Comparison of ENCODE assay signal across 19 cellular contexts in genomic region chr1:155719703-155720102, GRCh38. TPM values are rescaled to one million over a fixed set of nuclear protein-coding genes. Genes with fewer than 3 reads are reported as not detected.
DNase-seq lines count a peak whose midpoint lies in the region; ATAC-seq and TF ChIP-seq lines count a peak whose summit lies in the region.
"Had no signal": no experiment of that assay in that cellular context is flagged by ENCODE, and none has a peak within 500 bp of the region (broad histone marks: within the 10 kb centered on the region; RNA-seq: fewer than 3 reads in every experiment).

No MANE protein-coding gene starts in this region.

- H3K4me3 ChIP-seq in neural cell (ENCODE audit: low read length), result no peak overlapping the region
- H3K4me3 ChIP-seq in MG63, result no peak overlapping the region
- H3K4me3 ChIP-seq: BLaER1 had no signal

- TF ChIP-seq EP300 in neural cell (conservative IDR thresholded peaks at IDR 0.05; ENCODE audit: poor library complexity, severe bottlenecking), result no peak

- peaks cover 2% of the 10 kb centered on the region for H3K4me1 Mint-ChIP-seq in T-helper 17 cell
- H3K4me1 Mint-ChIP-seq: CD14-positive monocyte had no signal

- peaks cover 11% of the 10 kb centered on the region for H3F3A ChIP-seq in neural cell (ENCODE audit: insufficient read depth, low read length, poor library complexity, severe bottlenecking)

- H2AFZ ChIP-seq in neural cell (ENCODE audit: low read depth, low read length), result no peak overlapping the region

- DNase-seq in T-helper 17 cell (no peak), MG63 (no peak)
- DNase-seq: 8988T; ACHN; BE2C; CD4-positive, alpha-beta memory T cell; CD4-positive, CD25-positive, alpha-beta regulatory T cell; CD8-positive, alpha-beta memory T cell; COR-L47; DMS 273 treated with DMSO at 0.1 percent for 48 hours; DMS153; DMS79 treated with DMSO at 0.1 percent for 48 hours; GF-D8 had no signal

- no peaks in the 10 kb centered on the region for H3K36me3 Mint-ChIP-seq in T-helper 17 cell (ENCODE audit: low read depth)

- no peak overlapping the region for H3K4me2 ChIP-seq in neural cell (ENCODE audit: low read length)
- H3K4me2 ChIP-seq: BLaER1 had no signal

- H3K27ac ChIP-seq in cingulate gyrus (ENCODE audit: low read depth, low read length) (peak overlapping the region; percentile 85), neural cell (ENCODE audit: low read length) (peak overlapping the region; percentile 95)
- H3K27ac ChIP-seq: BLaER1 had no signal

- H3K4me3 Mint-ChIP-seq in T-helper 17 cell, result no peak overlapping the region
- H3K4me3 Mint-ChIP-seq: CD14-positive monocyte; CD4-positive, alpha-beta memory T cell; CD4-positive, CD25-positive, alpha-beta regulatory T cell; CD8-positive, alpha-beta memory T cell had no signal

- no peak for TF ChIP-seq RAD21 in neural cell (conservative IDR thresholded peaks at IDR 0.05)

- H4K20me1 ChIP-seq in neural cell (ENCODE audit: insufficient read depth), result no peaks in the 10 kb centered on the region

- no peaks in the 10 kb centered on the region for H3K79me2 ChIP-seq in neural cell (replicated peaks; ENCODE audit: insufficient read depth, low read length)

- H3K27ac Mint-ChIP-seq in T-helper 17 cell, result peak overlapping the region; percentile 61

- no peak overlapping the region for H3K9ac ChIP-seq in neural cell (ENCODE audit: low read length)
- H3K9ac ChIP-seq: BLaER1 had no signal

- ATAC-seq in T-helper 17 cell, result no peak
- ATAC-seq in GM19035 (IDR thresholded peaks at IDR 0.05; ENCODE audit: unreplicated experiment), result no peak
- no peak for ATAC-seq in GM19452 (IDR thresholded peaks at IDR 0.05; ENCODE audit: unreplicated experiment)

- H3K36me3 ChIP-seq in neural cell (ENCODE audit: insufficient read depth, low read length) (no peaks in the 10 kb centered on the region), MG63 (peaks cover 65% of the 10 kb centered on the region)

- no peaks in the 10 kb centered on the region for H3K9me2 ChIP-seq in neural cell (ENCODE audit: insufficient read depth, low read length)

- H3K27me3 Mint-ChIP-seq in T-helper 17 cell, result no peaks in the 10 kb centered on the region
- H3K27me3 Mint-ChIP-seq: CD4-positive, alpha-beta memory T cell; CD4-positive, CD25-positive, alpha-beta regulatory T cell; CD8-positive, alpha-beta memory T cell had no signal

- no peak for TF ChIP-seq CTCF in neural cell (IDR thresholded peaks at IDR 0.05; ENCODE audit: poor library complexity, severe bottlenecking)

- H3K27me3 ChIP-seq in neural cell (ENCODE audit: insufficient read depth, low read depth, low read length), result no peaks in the 10 kb centered on the region
- H3K27me3 ChIP-seq in MG63, result no peaks in the 10 kb centered on the region
- H3K27me3 ChIP-seq: BE2C, BLaER1 had no signal

- no peaks in the 10 kb centered on the region for H3K9me3 ChIP-seq in T-helper 17 cell (ENCODE audit: control insufficient read depth, low read length, poor library complexity, severe bottlenecking)
- no peaks in the 10 kb centered on the region for H3K9me3 ChIP-seq in neural cell (ENCODE audit: low read length)
- no peaks in the 10 kb centered on the region for H3K9me3 ChIP-seq in MG63
- H3K9me3 ChIP-seq: BE2C, BLaER1 had no signal

TF ChIP-seq in neural cell, 6 proteins besides CTCF, POLR2A, EP300 and RAD21:
- TF ChIP-seq EZH2 (IDR thresholded peaks at IDR 0.05; ENCODE audit: borderline replicate concordance, insufficient read depth, low read length, poor library complexity, severe bottlenecking) (no peak), MXI1 (conservative IDR thresholded peaks at IDR 0.05; ENCODE audit: poor library complexity, severe bottlenecking) (no peak), REST (IDR thresholded peaks at IDR 0.05; ENCODE audit: borderline replicate concordance) (no peak), POLR2AphosphoS5 (IDR thresholded peaks at IDR 0.05) (no peak), SMC3 (conservative IDR thresholded peaks at IDR 0.05; ENCODE audit: poor library complexity) (no peak), TAF1 (IDR thresholded peaks at IDR 0.05; ENCODE audit: low read depth) (no peak)

RNA-seq across cellular contexts. Expression of gene DAP3, which starts 30.8 kb away (rescaled TPM):
- total RNA-seq in T-helper 17 cell, result 100 to 1,000 TPM in 1 of 2 donors, 10 to 100 TPM in 1; 98.9 to 127 TPM
- 153 and 180 TPM in 2 replicates for polyA plus RNA-seq in neural cell
- polyA minus RNA-seq in neural cell, result 82.8 and 88.8 TPM in 2 replicates
- total RNA-seq in MG63 (2014; rRNA removed; shearing (Covaris generic); ENCODE audit: low replicate concordance), result 79.0 and 111 TPM in 2 replicates

RNA-seq across cellular contexts. Expression of gene YY1AP1, which starts 31.1 kb away (rescaled TPM):
- 10 to 100 TPM; 85.0 to 86.4 TPM for total RNA-seq in T-helper 17 cell
- polyA plus RNA-seq in neural cell, result 44.0 and 44.4 TPM in 2 replicates
- polyA minus RNA-seq in neural cell, result 226 and 278 TPM in 2 replicates
- 32.6 and 48.1 TPM in 2 replicates for total RNA-seq in MG63 (2014; rRNA removed; shearing (Covaris generic); ENCODE audit: low replicate concordance)
